In genomic region chr4:16883816-16884215, GRCh38 we compare ENCODE assay signal across 22 cellular contexts. TPM values are rescaled to one million over a fixed set of nuclear protein-coding genes. Genes with fewer than 3 reads are reported as not detected.
DNase-seq lines count a peak whose midpoint lies in the region; ATAC-seq and TF ChIP-seq lines count a peak whose summit lies in the region.
"Had no signal": no experiment of that assay in that cellular context is flagged by ENCODE, and none has a peak within 500 bp of the region (broad histone marks: within the 10 kb centered on the region; RNA-seq: fewer than 3 reads in every experiment).

No MANE protein-coding gene starts in this region.

- H3K36me3 ChIP-seq in IMR-90 (ENCODE audit: control insufficient read depth, insufficient read depth, low read length) (peaks cover 6% of the 10 kb centered on the region; the same call in 1 of the 2 replicates), testis (ENCODE audit: low read depth, missing control alignments) (no peaks in the 10 kb centered on the region)
- H3K36me3 ChIP-seq: BLaER1 treated with 17β-estradiol and CSF1 and Interleukin-3, amounts not matched to agents 10 nM and 100 nM; SJSA1 had no signal

- H3K9me3 ChIP-seq in IMR-90 (ENCODE audit: control insufficient read depth, insufficient read depth, low read length): no peaks in the 10 kb centered on the region
- H3K9me3 ChIP-seq in testis: no peaks in the 10 kb centered on the region
- H3K9me3 ChIP-seq: MG63, SJSA1 had no signal

- no peak overlapping the region for H2BK120ac ChIP-seq in IMR-90 (ENCODE audit: low read depth, low read length)

- no peak overlapping the region for H2AK5ac ChIP-seq in IMR-90 (ENCODE audit: low read depth, low read length)

- no peak for DNase-seq in IMR-90
- DNase-seq in dorsolateral prefrontal cortex: no peak
- no peak for DNase-seq in nephron progenitor cell
- no peak for DNase-seq in testis
- DNase-seq in DMS79 (lab: John Stamatoyannopoulos, UW): no peak
- no peak for DNase-seq in NK-92 treated with Interleukin-12 subunit alpha and Interleukin-12 subunit beta, amount 100 ng/mL, for 24 hours (lab: John Stamatoyannopoulos, UW)
- DNase-seq: CD4-positive, alpha-beta T cell; KBM-7; MG63; NCI-H1105 treated with DMSO at 0.1 percent for 48 hours; NCI-H146; NCI-H1930; NCI-H2107; NCI-H446; NCI-H526; NCI-H82; PC-9 had no signal

- H4K8ac ChIP-seq in IMR-90 (ENCODE audit: low read depth in 2 of 2, low read length in 2 of 2): no peak overlapping the region

- POLR2A ChIA-PET in IMR-90 (lab: Charles Lee; ENCODE audit: unreplicated experiment): no interaction called here

- no peak overlapping the region for H2AFZ ChIP-seq in IMR-90 (replicated peaks; ENCODE audit: low read length, poor library complexity)
- H2AFZ ChIP-seq: PC-9 had no signal

- peak overlapping the region; percentile 61; the same call in 1 of the 2 replicates for H3K14ac ChIP-seq in IMR-90 (replicated peaks; ENCODE audit: low read depth, low read length)

- H3K4me2 ChIP-seq in IMR-90 (ENCODE audit: low read depth, low read length): no peak overlapping the region
- H3K4me2 ChIP-seq: BLaER1 treated with 17β-estradiol and CSF1 and Interleukin-3, amounts not matched to agents 10 nM and 100 nM; PC-9 had no signal

- TF ChIP-seq POLR2A in IMR-90 (IDR thresholded peaks at IDR 0.05; ENCODE audit: low read depth, low read length) (no peak), testis (IDR thresholded peaks at IDR 0.05) (no peak)

- H2BK15ac ChIP-seq in IMR-90 (ENCODE audit: low read depth, low read length): no peak overlapping the region

- H3K4ac ChIP-seq in IMR-90 (ENCODE audit: low read depth, low read length): no peak overlapping the region

- TF ChIP-seq CTCF in IMR-90 (conservative IDR thresholded peaks at IDR 0.05; ENCODE audit: low read depth, low read length) (no peak), dorsolateral prefrontal cortex (IDR thresholded peaks at IDR 0.05 in 54 of 56, conservative IDR thresholded peaks at IDR 0.05 in 2 of 56; ENCODE audit: low read depth in 1 of 56, partially characterized antibody in 56 of 56) (no peak), nephron progenitor cell (IDR thresholded peaks at IDR 0.05) (no peak), testis (IDR thresholded peaks at IDR 0.05) (no peak)

- H3K27ac ChIP-seq in IMR-90 (ENCODE audit: insufficient read depth, low read length) (no peak overlapping the region), dorsolateral prefrontal cortex (peak overlapping the region in 44 of 59 donors; percentile 0 to 77 (median 46)), testis (peak overlapping the region; percentile 6 to 54)
- H3K27ac ChIP-seq: BLaER1 treated with 17β-estradiol and CSF1 and Interleukin-3, amounts not matched to agents 10 nM and 100 nM; PC-9; SJSA1 had no signal

- no CpG with 5 or more reads among the region's 4 CpGs for WGBS in IMR-90 (ENCODE audit: extremely low coverage in 2 of 2, insufficient read length in 1 of 2), 2 experiments
- WGBS in testis, 2 donors: 61 to 74% methylated on average over 4 of the region's 4 CpGs

- H3K4me3 Mint-ChIP-seq in nephron progenitor cell: no peak overlapping the region
- H3K4me3 Mint-ChIP-seq: CD4-positive, alpha-beta T cell had no signal

- no peak overlapping the region for H2AK9ac ChIP-seq in IMR-90 (replicated peaks; ENCODE audit: low read depth, low read length, poor library complexity)

- no TSS peak for BruUV-seq in IMR-90 (replicated peaks; lab: Mats Ljungman, UMichigan)

- H3K79me1 ChIP-seq in IMR-90 (ENCODE audit: low read depth in 1 of 2, low read length in 2 of 2): peaks cover 5 to 17% of the 10 kb centered on the region in 2 experiments

- no peaks in the 10 kb centered on the region for H3K9me1 ChIP-seq in IMR-90 (ENCODE audit: insufficient read depth, low read length)

- no peaks in the 10 kb centered on the region for H4K20me1 ChIP-seq in IMR-90 (ENCODE audit: insufficient read depth, low read length)
- H4K20me1 ChIP-seq: BLaER1 treated with 17β-estradiol and CSF1 and Interleukin-3, amounts not matched to agents 10 nM and 100 nM had no signal

- CTCF ChIA-PET in IMR-90 (lab: Yijun Ruan, JAX): no interaction called here

- H3K4me1 ChIP-seq in IMR-90 (ENCODE audit: control insufficient read depth, insufficient read depth, low read length) (peaks cover 2% of the 10 kb centered on the region; the same call in 1 of the 2 replicates), testis (no peaks in the 10 kb centered on the region)
- H3K4me1 ChIP-seq: BLaER1 treated with 17β-estradiol and CSF1 and Interleukin-3, amounts not matched to agents 10 nM and 100 nM; SJSA1 had no signal

- intact Hi-C loops in IMR-90 (cut with micrococcal nuclease) (no loop called here), dorsolateral prefrontal cortex (cut with DNase I) (no loop called here), testis (cut with DNase I; ENCODE audit: low total_unique reads) (no loop called here)

- no peak overlapping the region for H4K5ac ChIP-seq in IMR-90 (ENCODE audit: low read depth, low read length)

- H3K18ac ChIP-seq in IMR-90 (ENCODE audit: low read depth, low read length): no peak overlapping the region

- H3K27me3 ChIP-seq in IMR-90 (ENCODE audit: control insufficient read depth, insufficient read depth, low read length): no peaks in the 10 kb centered on the region
- H3K27me3 ChIP-seq in dorsolateral prefrontal cortex: no peaks in the 10 kb centered on the region
- no peaks in the 10 kb centered on the region for H3K27me3 ChIP-seq in testis
- H3K27me3 ChIP-seq: BLaER1 treated with 17β-estradiol and CSF1 and Interleukin-3, amounts not matched to agents 10 nM and 100 nM; MG63; SJSA1 had no signal

- no peak overlapping the region for H4K91ac ChIP-seq in IMR-90 (ENCODE audit: insufficient read depth, low read depth, low read length)

- TF ChIP-seq RAD21 in IMR-90 (IDR thresholded peaks at IDR 0.05; ENCODE audit: low read length): no peak

- no peak overlapping the region for H3K9ac ChIP-seq in IMR-90 (ENCODE audit: low read depth, low read length)
- H3K9ac ChIP-seq: BLaER1 treated with 17β-estradiol and CSF1 and Interleukin-3, amounts not matched to agents 10 nM and 100 nM had no signal

- H3K36me3 Mint-ChIP-seq in nephron progenitor cell (ENCODE audit: low read depth): peaks cover 84% of the 10 kb centered on the region

- H3K27me3 Mint-ChIP-seq in nephron progenitor cell (ENCODE audit: low read depth, poor library complexity): no peaks in the 10 kb centered on the region
- H3K27me3 Mint-ChIP-seq: CD4-positive, alpha-beta T cell had no signal

- no peak overlapping the region for H3K56ac ChIP-seq in IMR-90 (ENCODE audit: extremely low read depth, insufficient read depth, low read length)

- dilution Hi-C loops in IMR-90 (cut with HindIII; ENCODE audit: low sequenced_read_pairs, unreplicated experiment): no loop called here

- peaks cover 30% of the 10 kb centered on the region for H3K4me1 Mint-ChIP-seq in nephron progenitor cell

- H3K23ac ChIP-seq in IMR-90 (ENCODE audit: low read depth, low read length): no peak overlapping the region

- in situ Hi-C loops in IMR-90 (cut with MboI; ENCODE audit: low sequenced_read_pairs): no loop called here

- H2BK20ac ChIP-seq in IMR-90 (ENCODE audit: low read depth, low read length): no peak overlapping the region

- peaks cover 25% of the 10 kb centered on the region for H3K9me3 Mint-ChIP-seq in nephron progenitor cell

- no peak for ATAC-seq in IMR-90 (ENCODE audit: low read depth)
- no peak for ATAC-seq in GM21723 (IDR thresholded peaks at IDR 0.05; ENCODE audit: unreplicated experiment)
- ATAC-seq: Right ventricle myocardium inferior had no signal

- H3K4me3 ChIP-seq in IMR-90 (ENCODE audit: insufficient read depth, low read depth, low read length) (no peak overlapping the region), dorsolateral prefrontal cortex (no peak overlapping the region), testis (no peak overlapping the region)
- H3K4me3 ChIP-seq: BLaER1 treated with 17β-estradiol and CSF1 and Interleukin-3, amounts not matched to agents 10 nM and 100 nM; MG63; PC-9; SJSA1 had no signal

- H3K27ac Mint-ChIP-seq in nephron progenitor cell: peak overlapping the region; percentile 94
- H3K27ac Mint-ChIP-seq: CD4-positive, alpha-beta T cell had no signal

- no peak overlapping the region for H2BK5ac ChIP-seq in IMR-90 (ENCODE audit: low read depth, low read length, poor library complexity, severe bottlenecking)

TF ChIP-seq in IMR-90, 13 proteins besides CTCF, POLR2A, EP300 and RAD21 (continues in another document):
- no peak for TF ChIP-seq USF2 (IDR thresholded peaks at IDR 0.05; ENCODE audit: low read depth, low read length)
- TF ChIP-seq MAFK (IDR thresholded peaks at IDR 0.05; ENCODE audit: low read depth, low read length): no peak
- TF ChIP-seq MXI1 (IDR thresholded peaks at IDR 0.05; ENCODE audit: borderline replicate concordance, low read depth, low read length): no peak
- TF ChIP-seq RFX5 (IDR thresholded peaks at IDR 0.05; ENCODE audit: low read depth, low read length): no peak
- no peak for TF ChIP-seq RCOR1 (IDR thresholded peaks at IDR 0.05; ENCODE audit: insufficient replicate concordance, low read length)
- TF ChIP-seq CEBPB (IDR thresholded peaks at IDR 0.05; ENCODE audit: low read depth, low read length): no peak
- TF ChIP-seq ELK1 (IDR thresholded peaks at IDR 0.05; ENCODE audit: borderline replicate concordance, low read depth, low read length): no peak
- no peak for TF ChIP-seq MAZ (IDR thresholded peaks at IDR 0.05; ENCODE audit: borderline replicate concordance, low read depth, low read length)

RNA-seq across cellular contexts. Expression of gene LDB2, which starts 14.6 kb away (rescaled TPM):
- total RNA-seq in IMR-90 (2012; rRNA removed) (92.8 and 116 TPM in 2 replicates), dorsolateral prefrontal cortex (100 to 1,000 TPM in 98 of 120 experiments, 10 to 100 TPM in 22; 38.0 to 178 (median 123) TPM), testis (10 to 100 TPM; 15.7 to 17.8 TPM)
- polyA plus RNA-seq in IMR-90 (2012; rRNA removed) (54.7 and 67.9 TPM in 2 replicates), testis (ENCODE audit: insufficient read depth, low read depth, low replicate concordance) (14.6 TPM)
- 46.8 and 76.7 TPM in 2 replicates for polyA plus RNA-seq in IMR-90 (2012; cell fraction: cytosol; rRNA removed)
- polyA plus RNA-seq in IMR-90 (2012; cell fraction: nucleus; rRNA removed; ENCODE audit: low replicate concordance): 29.8 and 111 TPM in 2 replicates
- total RNA-seq: CD4-positive, alpha-beta T cell; LHCN-M2; PC-9 had no signal
